ENCODE assay signal across 10 cellular contexts in genomic region chr19:56537442-56537841, GRCh38. TPM values are rescaled to one million over a fixed set of nuclear protein-coding genes. Genes with fewer than 3 reads are reported as not detected.
DNase-seq lines count a peak whose midpoint lies in the region; ATAC-seq, FAIRE-seq and TF ChIP-seq lines count a peak whose summit lies in the region.
"Had no signal": no experiment of that assay in that cellular context is flagged by ENCODE, and none has a peak within 500 bp of the region (broad histone marks: within the 10 kb centered on the region; RNA-seq: fewer than 3 reads in every experiment).

No MANE protein-coding gene starts in this region.

- H3K4me3 Mint-ChIP-seq in T-helper 2 cell treated with Interferon-gamma antibody and Interleukin-4, amounts not matched to agents 5 μg/mL and 100 μg/mL, for 36 hours: peak overlapping the region; percentile 82
- H3K4me3 Mint-ChIP-seq in activated T-helper 1 cell treated with anti-CD3 and anti-CD28 coated beads, Interleukin-12 subunit alpha, Interleukin-12 subunit beta, Interleukin-2, Interleukin-4 antibody, amounts not matched to agents 30 ng/mL and 10 ng/mL and 1 ng/mL, durations not matched to agents 14 hours and 24 hours and 36 hours: peak overlapping the region; percentile 86

- H3K4me1 ChIP-seq in iPS-18a (ENCODE audit: control insufficient read depth, low read depth, low read length): no peaks in the 10 kb centered on the region
- H3K4me1 ChIP-seq in gastrocnemius medialis: peaks cover 7 to 13% of the 10 kb centered on the region in 2 donors
- peaks cover 0 to 3% of the 10 kb centered on the region in 2 donors for H3K4me1 ChIP-seq in small intestine (ENCODE audit: control insufficient read depth in 2 of 2, insufficient read depth in 1 of 2, low read depth in 1 of 2, low read length in 1 of 2)

- no peak for TF ChIP-seq POLR2A in gastrocnemius medialis (IDR thresholded peaks at IDR 0.05)

- intact Hi-C loops in activated T-helper 1 cell treated with anti-CD3 and anti-CD28 coated beads, Interleukin-12 subunit alpha, Interleukin-12 subunit beta, Interleukin-2, Interleukin-4 antibody, amounts not matched to agents 30 ng/mL and 10 ng/mL and 1 ng/mL, durations not matched to agents 14 hours and 24 hours and 36 hours (cut with micrococcal nuclease): no loop called here
- intact Hi-C loops in gastrocnemius medialis (cut with DNase I; ENCODE audit: low total_unique reads): loop anchor here (10.0 kb wide), 1 partner anchor 223 kb away; the partner anchor contains the start of gene ZSCAN5A

- H3K9me3 Mint-ChIP-seq in T-helper 2 cell treated with Interferon-gamma antibody and Interleukin-4, amounts not matched to agents 5 μg/mL and 100 μg/mL, for 36 hours: peaks cover 73% of the 10 kb centered on the region
- H3K9me3 Mint-ChIP-seq in activated T-helper 1 cell treated with anti-CD3 and anti-CD28 coated beads, Interleukin-12 subunit alpha, Interleukin-12 subunit beta, Interleukin-2, Interleukin-4 antibody, amounts not matched to agents 30 ng/mL and 10 ng/mL and 1 ng/mL, durations not matched to agents 14 hours and 24 hours and 36 hours: peaks cover 77% of the 10 kb centered on the region

- H3K4me1 Mint-ChIP-seq in T-helper 2 cell treated with Interferon-gamma antibody and Interleukin-4, amounts not matched to agents 5 μg/mL and 100 μg/mL, for 36 hours (ENCODE audit: low read depth): peaks cover 4% of the 10 kb centered on the region
- H3K4me1 Mint-ChIP-seq in activated T-helper 1 cell treated with anti-CD3 and anti-CD28 coated beads, Interleukin-12 subunit alpha, Interleukin-12 subunit beta, Interleukin-2, Interleukin-4 antibody, amounts not matched to agents 30 ng/mL and 10 ng/mL and 1 ng/mL, durations not matched to agents 14 hours and 24 hours and 36 hours (ENCODE audit: low read depth): peaks cover 3% of the 10 kb centered on the region

- no peaks in the 10 kb centered on the region for H3K27me3 Mint-ChIP-seq in T-helper 2 cell treated with Interferon-gamma antibody and Interleukin-4, amounts not matched to agents 5 μg/mL and 100 μg/mL, for 36 hours (ENCODE audit: low read depth)
- no peaks in the 10 kb centered on the region for H3K27me3 Mint-ChIP-seq in activated T-helper 1 cell treated with anti-CD3 and anti-CD28 coated beads, Interleukin-12 subunit alpha, Interleukin-12 subunit beta, Interleukin-2, Interleukin-4 antibody, amounts not matched to agents 30 ng/mL and 10 ng/mL and 1 ng/mL, durations not matched to agents 14 hours and 24 hours and 36 hours (ENCODE audit: insufficient read depth)

- TF ChIP-seq CTCF in gastrocnemius medialis (IDR thresholded peaks at IDR 0.05 in 4 of 5, conservative IDR thresholded peaks at IDR 0.05 in 1 of 5): no peak

- H3K4me3 ChIP-seq in iPS-18a (ENCODE audit: low read length): peak overlapping the region; percentile 75
- peak overlapping the region in 3 of 4 donors; percentile 83 to 99 (median 95) for H3K4me3 ChIP-seq in gastrocnemius medialis
- no peak overlapping the region for H3K4me3 ChIP-seq in small intestine (ENCODE audit: low read depth in 1 of 2, low read length in 2 of 2)

- WGBS in small intestine, 3 donors: 92 to 98% (median 95%) methylated on average over 3 of the region's 3 CpGs

- FAIRE-seq in small intestine (lab: Jason Lieb, UNC): no peak

- in situ Hi-C loops in gastrocnemius medialis (cut with MboI; ENCODE audit: low sequenced_read_pairs in 4 of 4): no loop called here

- H3K27ac ChIP-seq in iPS-18a (ENCODE audit: low read length) (no peak overlapping the region), gastrocnemius medialis (peak overlapping the region in 1 of 4 donors; percentile 97), small intestine (ENCODE audit: low read depth in 1 of 2, low read length in 1 of 2) (no peak overlapping the region)

- H3K27me3 ChIP-seq in iPS-18a (ENCODE audit: control insufficient read depth, insufficient read depth, low read length) (peaks cover 7% of the 10 kb centered on the region), gastrocnemius medialis (no peaks in the 10 kb centered on the region), small intestine (ENCODE audit: control insufficient read depth in 2 of 2, insufficient read depth in 2 of 2, low read length in 2 of 2) (no peaks in the 10 kb centered on the region)

- peaks cover 26% of the 10 kb centered on the region for H3K36me3 Mint-ChIP-seq in T-helper 2 cell treated with Interferon-gamma antibody and Interleukin-4, amounts not matched to agents 5 μg/mL and 100 μg/mL, for 36 hours (ENCODE audit: low read depth)
- H3K36me3 Mint-ChIP-seq in activated T-helper 1 cell treated with anti-CD3 and anti-CD28 coated beads, Interleukin-12 subunit alpha, Interleukin-12 subunit beta, Interleukin-2, Interleukin-4 antibody, amounts not matched to agents 30 ng/mL and 10 ng/mL and 1 ng/mL, durations not matched to agents 14 hours and 24 hours and 36 hours (ENCODE audit: low read depth): peaks cover 11% of the 10 kb centered on the region

- DNase-seq in T-helper 2 cell treated with Interferon-gamma antibody and Interleukin-4, amounts not matched to agents 5 μg/mL and 100 μg/mL, for 36 hours (ENCODE audit: low spot score): no peak
- DNase-seq in T-helper 2 cell: no peak
- DNase-seq in activated T-helper 1 cell treated with anti-CD3 and anti-CD28 coated beads, Interleukin-12 subunit alpha, Interleukin-12 subunit beta, Interleukin-2, Interleukin-4 antibody, amounts not matched to agents 30 ng/mL and 10 ng/mL and 1 ng/mL, durations not matched to agents 14 hours and 24 hours and 36 hours (ENCODE audit: low spot score): no peak
- no peak for DNase-seq in gastrocnemius medialis
- DNase-seq in small intestine: no peak
- no peak for DNase-seq in NCI-H345 treated with DMSO at 0.1 percent for 48 hours (lab: John Stamatoyannopoulos, UW; ENCODE audit: unreplicated experiment)
- DNase-seq in COLO668 (lab: John Stamatoyannopoulos, UW; ENCODE audit: unreplicated experiment): no peak
- DNase-seq: stimulated activated CD4-positive, alpha-beta T cell treated with anti-CD3 and anti-CD28 coated beads, Interleukin-2, amount 100 ng/mL, for 24 hours had no signal

- peaks cover 47% of the 10 kb centered on the region for H3K9me3 ChIP-seq in iPS-18a (ENCODE audit: control insufficient read depth, low read depth, low read length)
- H3K9me3 ChIP-seq in gastrocnemius medialis: peaks cover 3 to 51% (median 20%) of the 10 kb centered on the region in 3 donors
- H3K9me3 ChIP-seq in small intestine (ENCODE audit: control insufficient read depth, low read depth): peaks cover 5% of the 10 kb centered on the region

- H3K36me3 ChIP-seq in iPS-18a (ENCODE audit: control insufficient read depth, low read depth, low read length) (no peaks in the 10 kb centered on the region), gastrocnemius medialis (peaks cover 0 to 43% of the 10 kb centered on the region in 2 donors), small intestine (ENCODE audit: control insufficient read depth in 2 of 2, insufficient read depth in 2 of 2, low read length in 2 of 2) (peaks cover 0 to 4% of the 10 kb centered on the region in 2 donors)

- H3K9ac ChIP-seq in iPS-18a (ENCODE audit: low read length): no peak overlapping the region

- ATAC-seq in gastrocnemius medialis: no peak

- peak overlapping the region; percentile 92 for H3K27ac Mint-ChIP-seq in T-helper 2 cell treated with Interferon-gamma antibody and Interleukin-4, amounts not matched to agents 5 μg/mL and 100 μg/mL, for 36 hours
- H3K27ac Mint-ChIP-seq in activated T-helper 1 cell treated with anti-CD3 and anti-CD28 coated beads, Interleukin-12 subunit alpha, Interleukin-12 subunit beta, Interleukin-2, Interleukin-4 antibody, amounts not matched to agents 30 ng/mL and 10 ng/mL and 1 ng/mL, durations not matched to agents 14 hours and 24 hours and 36 hours: peak overlapping the region; percentile 21

RNA-seq across cellular contexts. Expression of gene ZFP28, which starts 1.3 kb away (rescaled TPM):
- total RNA-seq in activated T-helper 1 cell treated with anti-CD3 and anti-CD28 coated beads, Interleukin-12 subunit alpha, Interleukin-12 subunit beta, Interleukin-2, Interleukin-4 antibody, amounts not matched to agents 30 ng/mL and 10 ng/mL and 1 ng/mL, durations not matched to agents 14 hours and 24 hours and 36 hours: 1.4 and 2.8 TPM in 2 replicates
- 1 to 10 TPM; 2.6 to 5.7 (median 4.9) TPM for total RNA-seq in gastrocnemius medialis
- 1 to 10 TPM in 1 of 3 donors, under 1 TPM in 2; 0.22 to 1.9 (median 0.27) TPM for polyA plus RNA-seq in small intestine
- total RNA-seq: HT-29 had no signal

RNA-seq across cellular contexts. Expression of gene ZNF471, which starts 29.8 kb away (rescaled TPM):
- total RNA-seq in activated T-helper 1 cell treated with anti-CD3 and anti-CD28 coated beads, Interleukin-12 subunit alpha, Interleukin-12 subunit beta, Interleukin-2, Interleukin-4 antibody, amounts not matched to agents 30 ng/mL and 10 ng/mL and 1 ng/mL, durations not matched to agents 14 hours and 24 hours and 36 hours: 0.05 and 0.16 TPM in 2 replicates
- 1 to 10 TPM in 3 of 4 donors, under 1 TPM in 1; 0.56 to 3.8 (median 3.2) TPM for total RNA-seq in gastrocnemius medialis
- polyA plus RNA-seq in small intestine: 1 to 10 TPM in 1 of 3 donors, under 1 TPM in 2; 0.22 to 1.6 (median 0.27) TPM
- total RNA-seq: HT-29 had no signal

RNA-seq across cellular contexts. Expression of gene ZNF470, which starts 29.8 kb away (rescaled TPM):
- total RNA-seq in activated T-helper 1 cell treated with anti-CD3 and anti-CD28 coated beads, Interleukin-12 subunit alpha, Interleukin-12 subunit beta, Interleukin-2, Interleukin-4 antibody, amounts not matched to agents 30 ng/mL and 10 ng/mL and 1 ng/mL, durations not matched to agents 14 hours and 24 hours and 36 hours: 1.2 and 2.4 TPM in 2 replicates
- total RNA-seq in gastrocnemius medialis: 1 to 10 TPM in 1 of 4 donors, under 1 TPM in 3; 0.32 to 2.0 (median 0.83) TPM
- polyA plus RNA-seq in small intestine: 1 to 10 TPM in 1 of 3 donors, under 1 TPM in 2; 0.54 to 1.8 (median 0.67) TPM
- total RNA-seq: HT-29 had no signal

RNA-seq across cellular contexts. Expression of gene ZNF71, which starts 57.7 kb away (rescaled TPM):
- 5.1 and 5.9 TPM in 2 replicates for total RNA-seq in activated T-helper 1 cell treated with anti-CD3 and anti-CD28 coated beads, Interleukin-12 subunit alpha, Interleukin-12 subunit beta, Interleukin-2, Interleukin-4 antibody, amounts not matched to agents 30 ng/mL and 10 ng/mL and 1 ng/mL, durations not matched to agents 14 hours and 24 hours and 36 hours
- total RNA-seq in gastrocnemius medialis: 1 to 10 TPM; 6.7 to 7.5 (median 7.4) TPM
- 1 to 10 TPM; 1.4 to 2.7 (median 2.2) TPM for polyA plus RNA-seq in small intestine
- total RNA-seq: HT-29 had no signal

Comparison
In these comparisons a context has a peak if more than half of its experiments do, and no peak if none do; other contexts are left out.
1. H3K4me3 ChIP-seq: peak in iPS-18a (single experiment) and gastrocnemius medialis (3 of 4); none in small intestine (0 of 2).